ENCODE assay signal across 17 cellular contexts in genomic region chr12:4781212-4781611, GRCh38.
DNase-seq lines count a peak whose midpoint lies in the region; ATAC-seq and TF ChIP-seq lines count a peak whose summit lies in the region.
"Had no signal": no experiment of that assay in that cellular context is flagged by ENCODE, and none has a peak within 500 bp of the region (broad histone marks: within the 10 kb centered on the region; RNA-seq: fewer than 3 reads in every experiment).

No MANE protein-coding gene starts in this region.

- H3K4me1 ChIP-seq in mammary epithelial cell (ENCODE audit: insufficient read depth, low read length) (no peaks in the 10 kb centered on the region), PC-3 (ENCODE audit: insufficient read depth, low read length) (no peaks in the 10 kb centered on the region)
- H3K4me1 ChIP-seq in CD8-positive, alpha-beta T cell (ENCODE audit: insufficient read depth, low read length) = no peaks in the 10 kb centered on the region
- H3K4me1 ChIP-seq: Caco-2, HAP-1, SJCRH30 had no signal

- DNase-seq in mammary epithelial cell (peak; percentile 20), MCF 10A (ENCODE audit: unreplicated experiment) (no peak), PC-3 (peak; percentile 49), epithelial cell of esophagus (ENCODE audit: low read depth) (peak; percentile 4)
- DNase-seq in activated T-cell treated with anti-CD3 and anti-CD28 coated beads, Interleukin-2, amount 50 U/mL, for 72 hours = no peak
- DNase-seq in CD8-positive, alpha-beta T cell = no peak
- DNase-seq: ACHN, AML-193, Caco-2, DMS79, NCI-H1694, NCI-H226, NCI-H524 treated with DMSO at 0.1 percent for 48 hours, SJCRH30 had no signal

- ATAC-seq in PC-3 (peak; percentile 71), HG03159 (IDR thresholded peaks at IDR 0.05; ENCODE audit: unreplicated experiment) (no peak)
- ATAC-seq in activated T-cell treated with anti-CD3 and anti-CD28 coated beads, Interleukin-2, amount 50 U/mL, for 72 hours (replicated peaks in 1 of 2) = no peak
- ATAC-seq in CD8-positive, alpha-beta T cell = no peak
- ATAC-seq: K562 had no signal

- H3K79me2 ChIP-seq in mammary epithelial cell (ENCODE audit: insufficient read depth, low read length) (no peaks in the 10 kb centered on the region), PC-3 (ENCODE audit: low read length) (no peaks in the 10 kb centered on the region)

- H2AFZ ChIP-seq in mammary epithelial cell (ENCODE audit: low read depth, low read length) (no peak overlapping the region), PC-3 (ENCODE audit: low read length) (no peak overlapping the region)

- BruUV-seq in mammary epithelial cell (replicated peaks; lab: Mats Ljungman, UMichigan) = no TSS peak
- no TSS peak for BruUV-seq in MCF 10A (replicated peaks; lab: Mats Ljungman, UMichigan)
- no TSS peak for BruUV-seq in PC-3 (replicated peaks; lab: Mats Ljungman, UMichigan)

- H3K27ac ChIP-seq in mammary epithelial cell (ENCODE audit: insufficient read depth, low read depth, low read length) = no peak overlapping the region
- H3K27ac ChIP-seq in PC-3 (ENCODE audit: low read length) = no peak overlapping the region
- H3K27ac ChIP-seq in CD8-positive, alpha-beta T cell (ENCODE audit: low read depth, low read length) = no peak overlapping the region
- H3K27ac ChIP-seq: SJCRH30 had no signal

- H3K4me1 Mint-ChIP-seq in MCF 10A (ENCODE audit: insufficient read depth, unreplicated experiment) = no peaks in the 10 kb centered on the region
- H3K4me1 Mint-ChIP-seq in activated T-cell treated with anti-CD3 and anti-CD28 coated beads, Interleukin-2, amount 50 U/mL, for 72 hours (ENCODE audit: low read depth) = no peaks in the 10 kb centered on the region
- no peaks in the 10 kb centered on the region for H3K4me1 Mint-ChIP-seq in CD8-positive, alpha-beta T cell (ENCODE audit: low read depth)

- no peaks in the 10 kb centered on the region for H3K36me3 ChIP-seq in mammary epithelial cell (ENCODE audit: insufficient read depth, low read length)
- H3K36me3 ChIP-seq in PC-3 (ENCODE audit: low read depth, low read length) = no peaks in the 10 kb centered on the region
- H3K36me3 ChIP-seq in CD8-positive, alpha-beta T cell (ENCODE audit: insufficient read depth, low read length) = no peaks in the 10 kb centered on the region
- H3K36me3 ChIP-seq: HAP-1, SJCRH30 had no signal

- H3K9me2 ChIP-seq in PC-3 (replicated peaks; ENCODE audit: low read length) = no peaks in the 10 kb centered on the region

- no CpG with 5 or more reads among the region's 2 CpGs for WGBS in mammary epithelial cell (ENCODE audit: low coverage, missing lambda C conversion rate)

- H3K27me3 ChIP-seq in mammary epithelial cell (ENCODE audit: insufficient read depth, low read length) = peaks cover 9% of the 10 kb centered on the region
- peaks cover 7% of the 10 kb centered on the region; the same call in 1 of the 2 replicates for H3K27me3 ChIP-seq in PC-3 (ENCODE audit: low read length)
- H3K27me3 ChIP-seq in CD8-positive, alpha-beta T cell (ENCODE audit: insufficient read depth, low read length) = no peaks in the 10 kb centered on the region

- no peak overlapping the region for H3K4me3 Mint-ChIP-seq in MCF 10A (ENCODE audit: unreplicated experiment)
- H3K4me3 Mint-ChIP-seq in activated T-cell treated with anti-CD3 and anti-CD28 coated beads, Interleukin-2, amount 50 U/mL, for 72 hours = no peak overlapping the region
- H3K4me3 Mint-ChIP-seq in CD8-positive, alpha-beta T cell = no peak overlapping the region

- peaks cover 8% of the 10 kb centered on the region for H3K27me3 Mint-ChIP-seq in MCF 10A (ENCODE audit: insufficient read depth, unreplicated experiment)
- peaks cover 27% of the 10 kb centered on the region for H3K27me3 Mint-ChIP-seq in activated T-cell treated with anti-CD3 and anti-CD28 coated beads, Interleukin-2, amount 50 U/mL, for 72 hours (ENCODE audit: low read depth)
- H3K27me3 Mint-ChIP-seq in CD8-positive, alpha-beta T cell (ENCODE audit: low read depth) = peaks cover 11% of the 10 kb centered on the region

- H3K9me3 Mint-ChIP-seq in MCF 10A (ENCODE audit: unreplicated experiment) = no peaks in the 10 kb centered on the region
- H3K9me3 Mint-ChIP-seq in activated T-cell treated with anti-CD3 and anti-CD28 coated beads, Interleukin-2, amount 50 U/mL, for 72 hours = peaks cover 0 to 2% of the 10 kb centered on the region in 2 donors
- H3K9me3 Mint-ChIP-seq in CD8-positive, alpha-beta T cell = no peaks in the 10 kb centered on the region

- no peaks in the 10 kb centered on the region for H3F3A ChIP-seq in PC-3 (ENCODE audit: low read length, unreplicated experiment)

- CTCF ChIA-PET in mammary epithelial cell (lab: Charles Lee; ENCODE audit: low non-redundant PET) (no interaction called here), MCF 10A (lab: Yijun Ruan, JAX) (interaction anchor here (0.6 kb wide), 1 partner anchor 18 kb away, joined by 3 read pairs; no protein-coding TSS in a partner anchor), PC-3 (lab: Charles Lee) (no interaction called here)
- CTCF ChIA-PET in CD8-positive, alpha-beta T cell (lab: Charles Lee) = no interaction called here

- dilution Hi-C loops in mammary epithelial cell (cut with HindIII; ENCODE audit: low sequenced_read_pairs) = no loop called here

- POLR2A ChIA-PET in MCF 10A (lab: Yijun Ruan, JAX) (no interaction called here), PC-3 (lab: Charles Lee; ENCODE audit: unreplicated experiment) (no interaction called here)
- POLR2A ChIA-PET in CD8-positive, alpha-beta T cell (lab: Charles Lee) = no interaction called here

- no peaks in the 10 kb centered on the region for H3K36me3 Mint-ChIP-seq in MCF 10A (ENCODE audit: insufficient read depth, unreplicated experiment)
- no peaks in the 10 kb centered on the region for H3K36me3 Mint-ChIP-seq in activated T-cell treated with anti-CD3 and anti-CD28 coated beads, Interleukin-2, amount 50 U/mL, for 72 hours (ENCODE audit: insufficient read depth in 2 of 2)
- no peaks in the 10 kb centered on the region for H3K36me3 Mint-ChIP-seq in CD8-positive, alpha-beta T cell

- H3K4me3 ChIP-seq in mammary epithelial cell (replicated peaks in 1 of 3; ENCODE audit: insufficient read depth in 1 of 3, low read depth in 2 of 3, low read length in 3 of 3) = no peak overlapping the region
- H3K4me3 ChIP-seq in PC-3 (ENCODE audit: low read length) = no peak overlapping the region
- no peak overlapping the region for H3K4me3 ChIP-seq in epithelial cell of esophagus (ENCODE audit: low read length)
- H3K4me3 ChIP-seq in CD8-positive, alpha-beta T cell (ENCODE audit: low read depth, low read length) = no peak overlapping the region
- H3K4me3 ChIP-seq: HAP-1, K562, SJCRH30 had no signal

- H3K9me3 ChIP-seq in mammary epithelial cell (replicated peaks; ENCODE audit: insufficient read depth, low read length) = no peaks in the 10 kb centered on the region
- H3K9me3 ChIP-seq in PC-3 (ENCODE audit: low read length) = no peaks in the 10 kb centered on the region
- H3K9me3 ChIP-seq in CD8-positive, alpha-beta T cell (ENCODE audit: low read length) = no peaks in the 10 kb centered on the region
- H3K9me3 ChIP-seq: HAP-1, SJCRH30 had no signal

- H3K9ac ChIP-seq in mammary epithelial cell (ENCODE audit: insufficient read depth, low read length) = no peak overlapping the region
- no peak overlapping the region for H3K9ac ChIP-seq in PC-3 (ENCODE audit: low read length)

- intact Hi-C loops in mammary epithelial cell (cut with micrococcal nuclease) (no loop called here), MCF 10A (cut with micrococcal nuclease) (no loop called here), PC-3 (cut with micrococcal nuclease) (no loop called here)
- intact Hi-C loops in CD8-positive, alpha-beta T cell (cut with DNase I, micrococcal nuclease) = loop anchor here in 1 of 2 experiments (2.0 to 10.0 kb wide), 2 partner anchors 60 to 706 kb away; no protein-coding TSS in a partner anchor

- no peak for TF ChIP-seq CTCF in mammary epithelial cell (conservative IDR thresholded peaks at IDR 0.05 in 1 of 2, IDR thresholded peaks at IDR 0.05 in 1 of 2; ENCODE audit: extremely low read depth in 1 of 2, insufficient read depth in 1 of 2, low read depth in 1 of 2, low read length in 2 of 2)
- no peak for TF ChIP-seq CTCF in MCF 10A (IDR thresholded peaks at IDR 0.05; ENCODE audit: unreplicated experiment)
- no peak for TF ChIP-seq CTCF in PC-3 (conservative IDR thresholded peaks at IDR 0.05; ENCODE audit: low read depth, low read length)
- no peak for TF ChIP-seq CTCF in epithelial cell of esophagus (IDR thresholded peaks at IDR 0.05; ENCODE audit: insufficient read depth, low read depth, low read length, missing control alignments)
- no peak for TF ChIP-seq CTCF in CD8-positive, alpha-beta T cell (IDR thresholded peaks at IDR 0.05)

- no peaks in the 10 kb centered on the region for H4K20me1 ChIP-seq in mammary epithelial cell (ENCODE audit: insufficient read depth, low read length)
- no peaks in the 10 kb centered on the region for H4K20me1 ChIP-seq in PC-3 (ENCODE audit: low read length)

- H3K4me2 ChIP-seq in mammary epithelial cell (ENCODE audit: insufficient read depth, low read depth, low read length) = no peak overlapping the region
- no peak overlapping the region for H3K4me2 ChIP-seq in PC-3 (ENCODE audit: low read length)

- no peak overlapping the region for H3K27ac Mint-ChIP-seq in MCF 10A (ENCODE audit: low read depth, unreplicated experiment)
- H3K27ac Mint-ChIP-seq in activated T-cell treated with anti-CD3 and anti-CD28 coated beads, Interleukin-2, amount 50 U/mL, for 72 hours = no peak overlapping the region
- no peak overlapping the region for H3K27ac Mint-ChIP-seq in CD8-positive, alpha-beta T cell

- in situ Hi-C loops in mammary epithelial cell (cut with MboI; ENCODE audit: low sequenced_read_pairs in 2 of 2) = no loop called here

Comparison
In these comparisons a context has a peak if more than half of its experiments do, and no peak if none do; other contexts are left out.
1. DNase-seq: peak in mammary epithelial cell (single experiment), PC-3 (single experiment) and epithelial cell of esophagus (single experiment); none in MCF 10A (single experiment), activated T-cell treated with anti-CD3 and anti-CD28 coated beads, Interleukin-2, amount 50 U/mL, for 72 hours (0 of 2) and CD8-positive, alpha-beta T cell (0 of 7).